ENCODE assay signal across 8 cellular contexts in the genomic region with DNA sequence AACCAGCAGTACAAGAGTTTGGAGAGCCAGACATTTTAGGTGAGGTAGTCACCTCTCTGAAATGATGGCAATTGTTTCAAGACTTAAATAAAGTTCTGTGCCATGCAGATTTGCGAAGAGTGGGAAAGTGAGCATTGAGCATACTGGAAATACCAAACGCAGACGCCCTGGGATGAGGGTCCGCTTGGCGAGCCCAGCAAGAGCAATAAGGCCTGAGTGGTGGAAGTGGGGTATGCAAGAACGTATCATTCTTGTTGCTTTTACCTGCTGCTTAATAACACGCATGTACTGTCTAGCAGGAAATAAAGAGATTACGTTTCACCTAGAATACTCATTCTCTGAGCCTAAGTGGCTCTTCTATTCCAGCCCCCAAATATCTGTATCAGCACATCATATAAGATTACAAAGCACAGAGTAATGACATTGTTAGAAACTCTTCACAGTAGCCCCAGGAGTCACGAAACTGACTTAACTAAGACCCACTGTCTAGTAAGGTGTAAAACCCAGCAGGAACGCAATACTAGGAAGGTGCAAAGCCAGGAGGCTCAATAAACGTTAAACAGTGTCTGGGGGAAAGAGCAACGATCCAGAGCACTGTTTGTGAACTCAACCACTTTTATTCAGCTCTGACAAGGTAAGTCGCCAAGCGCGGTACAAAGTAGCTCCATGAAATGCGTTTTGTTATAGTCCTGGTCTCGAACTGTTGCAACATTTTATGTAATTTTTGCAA. TPM values are rescaled to one million over a fixed set of nuclear protein-coding genes. Genes with fewer than 3 reads are reported as not detected.
DNase-seq lines count a peak whose midpoint lies in the region; ATAC-seq and TF ChIP-seq lines count a peak whose summit lies in the region.

No MANE protein-coding gene starts in this region.

- no peak for TF ChIP-seq CTCF in RWPE2 (IDR thresholded peaks at IDR 0.05; ENCODE audit: poor library complexity, severe bottlenecking)

- H3K27me3 Mint-ChIP-seq in naive thymus-derived CD8-positive, alpha-beta T cell = peaks cover 0 to 3% (median 0%) of the 10 kb centered on the region in 5 donors

- H3K27me3 ChIP-seq in RWPE2 (ENCODE audit: insufficient read depth, poor library complexity, severe bottlenecking) (no peaks in the 10 kb centered on the region), ectodermal cell (ENCODE audit: control insufficient read depth, insufficient read depth, low read length, poor library complexity, severe bottlenecking) (no peaks in the 10 kb centered on the region)

- H3K4me3 ChIP-seq in RWPE2 (ENCODE audit: severe bottlenecking) (peak overlapping the region; percentile 64), ectodermal cell (ENCODE audit: insufficient read depth, low read depth, low read length) (peak overlapping the region; percentile 75)

- H3K36me3 Mint-ChIP-seq in naive thymus-derived CD8-positive, alpha-beta T cell = no peaks in the 10 kb centered on the region

- POLR2A ChIA-PET in naive thymus-derived CD8-positive, alpha-beta T cell (lab: Charles Lee) = interaction anchor here (0.5 to 5.2 kb wide), 17 partner anchors 10 to 1735 kb away, joined by 3 to 69 read pairs (median 6); partner anchors contain the start of genes KPNA3 and RB1

- DNase-seq in NCI-H2107 treated with DMSO at 0.1 percent for 48 hours (lab: John Stamatoyannopoulos, UW; ENCODE audit: unreplicated experiment) (peak; percentile 35), NCI-H2107 (lab: John Stamatoyannopoulos, UW) (no peak), RWPE2 (ENCODE audit: low spot score) (no peak), NCI-H1436 treated with DMSO at 0.1 percent for 48 hours (lab: John Stamatoyannopoulos, UW) (no peak)
- peak in 1 of 10 donors; percentile 1 for DNase-seq in naive thymus-derived CD8-positive, alpha-beta T cell
- DNase-seq in activated CD8-positive, alpha-beta memory T cell treated with anti-CD3 and anti-CD28 coated beads, Interleukin-2, amount 50 U/mL, for 48 hours = no peak

- H3K27ac Mint-ChIP-seq in naive thymus-derived CD8-positive, alpha-beta T cell = peak overlapping the region; percentile 98 to 100 (median 99)

- peak overlapping the region; percentile 89 to 99 (median 95) for H3K4me3 Mint-ChIP-seq in naive thymus-derived CD8-positive, alpha-beta T cell

- 90 to 93% methylated on average over 17 of the region's 17 CpGs for WGBS in ectodermal cell, 2 experiments

- H3K27ac ChIP-seq in RWPE2 (ENCODE audit: poor library complexity, severe bottlenecking) = peak overlapping the region; percentile 43
- H3K27ac ChIP-seq in ectodermal cell (ENCODE audit: insufficient read depth, low read depth, low read length, poor library complexity, severe bottlenecking) = no peak overlapping the region

- H3K9me3 ChIP-seq in RWPE2 (ENCODE audit: severe bottlenecking) (no peaks in the 10 kb centered on the region), ectodermal cell (ENCODE audit: control insufficient read depth, low read length) (no peaks in the 10 kb centered on the region)

- ATAC-seq in RWPE2 (ENCODE audit: low read depth) = no peak; the same call in 2 of the 3 replicates
- ATAC-seq in naive thymus-derived CD8-positive, alpha-beta T cell = no peak
- no peak for ATAC-seq in GM21381 (IDR thresholded peaks at IDR 0.05; ENCODE audit: unreplicated experiment)

- H3K4me1 ChIP-seq in RWPE2 (ENCODE audit: insufficient read depth, poor library complexity, severe bottlenecking) (no peaks in the 10 kb centered on the region), ectodermal cell (ENCODE audit: control insufficient read depth, insufficient read depth, low read length) (peaks cover 16% of the 10 kb centered on the region)

- H3K36me3 ChIP-seq in RWPE2 (ENCODE audit: low read depth) = no peaks in the 10 kb centered on the region
- no peaks in the 10 kb centered on the region for H3K36me3 ChIP-seq in ectodermal cell (ENCODE audit: control insufficient read depth, insufficient read depth, low read length)

- H3K9me3 Mint-ChIP-seq in naive thymus-derived CD8-positive, alpha-beta T cell = peaks cover 0 to 9% (median 0%) of the 10 kb centered on the region in 9 donors

- peaks cover 5 to 39% (median 22%) of the 10 kb centered on the region in 4 donors for H3K4me1 Mint-ChIP-seq in naive thymus-derived CD8-positive, alpha-beta T cell

RNA-seq across cellular contexts. Expression of gene RCBTB2, which starts 1.3 kb away (rescaled TPM):
- polyA plus RNA-seq in ectodermal cell (2013, experiment 1 of 4) = 35.0 TPM
- polyA plus RNA-seq in ectodermal cell (2013, experiment 2 of 4) = 36.4 TPM
- 30.6 TPM for polyA plus RNA-seq in ectodermal cell (2013, experiment 3 of 4)
- 32.6 TPM for polyA plus RNA-seq in ectodermal cell (2013, experiment 4 of 4)
- 1 to 10 TPM; 8.1 to 9.8 TPM for total RNA-seq in naive thymus-derived CD8-positive, alpha-beta T cell
- polyA plus RNA-seq in naive thymus-derived CD8-positive, alpha-beta T cell = 10 to 100 TPM in 1 of 3 donors, 1 to 10 TPM in 2; 6.3 to 17.6 (median 6.3) TPM
